ENCODE assay signal across 8 cellular contexts in the genomic region with DNA sequence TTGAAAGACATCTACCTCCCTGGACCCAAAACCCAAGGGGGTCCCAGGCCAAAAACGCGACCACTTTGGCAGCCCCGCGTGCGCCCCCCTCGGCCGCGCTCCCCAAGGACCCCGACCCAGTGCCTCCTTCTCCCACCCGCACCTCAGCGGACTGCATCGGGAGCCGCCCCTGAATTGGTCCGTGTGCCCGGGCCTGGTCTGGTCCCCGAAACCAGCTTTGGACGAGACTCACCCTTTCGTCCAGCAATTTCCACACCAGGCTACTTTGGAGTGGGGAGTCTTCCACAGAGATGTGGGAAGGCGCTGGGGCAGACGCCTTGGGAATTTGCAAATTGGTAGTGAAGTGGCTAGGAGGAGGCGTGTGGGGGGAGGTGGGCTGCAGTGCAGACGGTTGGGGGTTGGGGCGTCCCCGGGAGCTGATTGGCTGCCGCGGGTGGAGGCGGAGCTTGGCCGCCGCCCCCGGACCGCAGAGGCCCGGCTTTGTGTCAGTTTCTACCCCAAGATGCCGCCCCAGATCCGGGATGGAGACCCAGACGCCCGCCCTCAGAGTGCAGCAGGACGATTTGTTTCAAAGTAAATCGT. TPM values are rescaled to one million over a fixed set of nuclear protein-coding genes. Genes with fewer than 3 reads are reported as not detected.
DNase-seq lines count a peak whose midpoint lies in the region; ATAC-seq and TF ChIP-seq lines count a peak whose summit lies in the region.

No MANE protein-coding gene starts in this region.

- H3K27me3 ChIP-seq in OCI-LY3 (ENCODE audit: low read depth, low read length) (no peaks in the 10 kb centered on the region), endodermal cell (ENCODE audit: control insufficient read depth, insufficient read depth, low read length, poor library complexity, severe bottlenecking) (no peaks in the 10 kb centered on the region)

- peak overlapping the region; percentile 78 for H3K4me3 ChIP-seq in OCI-LY3 (ENCODE audit: low read length)
- H3K4me3 ChIP-seq in endodermal cell (ENCODE audit: low read length), result peak overlapping the region; percentile 86

- H4K20me1 ChIP-seq in OCI-LY3 (ENCODE audit: insufficient read depth, low read length), result 0 out of 2 replicates have a peak, but pooled peaks cover 4% of the 10 kb centered on the region

- TF ChIP-seq CTCF in OCI-LY3 (IDR thresholded peaks at IDR 0.05; ENCODE audit: low read depth, low read length) (no peak), endodermal cell (conservative IDR thresholded peaks at IDR 0.05) (no peak)

- H3K27ac Mint-ChIP-seq in endodermal cell, result peak overlapping the region; percentile 77

- DNase-seq in stimulated activated CD4-positive, alpha-beta T cell treated with anti-CD3 and anti-CD28 coated beads, Interleukin-15, amount 100 ng/mL, for 24 hours, result peak; percentile 36
- no peak for DNase-seq in stimulated activated CD4-positive, alpha-beta T cell treated with anti-CD3 and anti-CD28 coated beads, Interleukin-2, amount 100 ng/mL, for 48 hours
- DNase-seq in endodermal cell, result peak; percentile 94
- peak; percentile 84 for DNase-seq in medulla oblongata (ENCODE audit: extremely low spot score)
- DNase-seq in stimulated activated naive CD4-positive, alpha-beta T cell treated with Interleukin-2 at 50 U/mL for 16 hours (lab: John Stamatoyannopoulos, UW), result no peak

- ATAC-seq in HG02884 (IDR thresholded peaks at IDR 0.05; ENCODE audit: unreplicated experiment), result peak; percentile 72

- peak overlapping the region; percentile 63 for H3K4me2 ChIP-seq in OCI-LY3 (ENCODE audit: low read length)

- H2AFZ ChIP-seq in OCI-LY3 (ENCODE audit: low read depth, low read length), result no peak overlapping the region; the same call in 1 of the 2 replicates

- peaks cover 10% of the 10 kb centered on the region for H3K27me3 Mint-ChIP-seq in endodermal cell (ENCODE audit: insufficient read depth)

- no peaks in the 10 kb centered on the region for H3K9me3 ChIP-seq in OCI-LY3 (ENCODE audit: insufficient read depth, low read length)
- H3K9me3 ChIP-seq in endodermal cell (ENCODE audit: control insufficient read depth, low read length), result peaks cover 10% of the 10 kb centered on the region

- H3K4me3 Mint-ChIP-seq in endodermal cell, result peak overlapping the region; percentile 74

- peaks cover 14% of the 10 kb centered on the region for H3K4me1 Mint-ChIP-seq in endodermal cell

- peaks cover 18% of the 10 kb centered on the region for H3K36me3 Mint-ChIP-seq in endodermal cell (ENCODE audit: low read depth)

- H3K9ac ChIP-seq in OCI-LY3 (ENCODE audit: low read length), result peak overlapping the region; percentile 50
- peak overlapping the region; percentile 69 for H3K9ac ChIP-seq in endodermal cell (ENCODE audit: extremely low read depth, low read length, poor library complexity, severe bottlenecking)

- H3K36me3 ChIP-seq in OCI-LY3 (replicated peaks; ENCODE audit: low read depth, low read length) (peaks cover 20% of the 10 kb centered on the region), endodermal cell (ENCODE audit: control insufficient read depth, insufficient read depth, low read length) (peaks cover 15% of the 10 kb centered on the region)

- no peak overlapping the region for H3K27ac ChIP-seq in OCI-LY3 (ENCODE audit: low read length)
- peak overlapping the region; percentile 61 for H3K27ac ChIP-seq in endodermal cell (ENCODE audit: low read depth, low read length)
- H3K27ac ChIP-seq in temporal lobe (ENCODE audit: low read depth, low read length), result peak overlapping the region; percentile 54

- peaks cover 13% of the 10 kb centered on the region for H3K9me3 Mint-ChIP-seq in endodermal cell

- WGBS in endodermal cell (ENCODE audit: insufficient coverage in 1 of 2, insufficient read length in 1 of 2), 2 experiments, result 0 to 2% methylated on average over 11 to 38 of the region's 38 CpGs

- peaks cover 16% of the 10 kb centered on the region for H3K4me1 ChIP-seq in OCI-LY3 (ENCODE audit: low read length)
- peaks cover 6% of the 10 kb centered on the region for H3K4me1 ChIP-seq in endodermal cell (ENCODE audit: control insufficient read depth, insufficient read depth, low read length)

- no peaks in the 10 kb centered on the region for H3K79me2 ChIP-seq in OCI-LY3 (ENCODE audit: low read length)

RNA-seq across cellular contexts. Expression of gene TCAF1, which starts 16.9 kb away (rescaled TPM):
- 100 to 1,000 TPM in 1 of 2 donors, 10 to 100 TPM in 1; 67.7 to 123 TPM for total RNA-seq in endodermal cell
- polyA plus RNA-seq in endodermal cell (2013, experiment 1 of 2), result 79.2 TPM
- 85.0 TPM for polyA plus RNA-seq in endodermal cell (2013, experiment 2 of 2)
- 131 TPM for total RNA-seq in temporal lobe

RNA-seq across cellular contexts. Expression of gene OR2F2, which starts 50.0 kb away (rescaled TPM):
- total RNA-seq in endodermal cell, result not detected
- not detected for polyA plus RNA-seq in endodermal cell (2013, experiment 1 of 2)
- polyA plus RNA-seq in endodermal cell (2013, experiment 2 of 2), result not detected
- total RNA-seq in temporal lobe, result not detected

Comparison
In these comparisons a context has a peak if more than half of its experiments do, and no peak if none do; other contexts are left out.
1. DNase-seq: peak in stimulated activated CD4-positive, alpha-beta T cell treated with anti-CD3 and anti-CD28 coated beads, Interleukin-15, amount 100 ng/mL, for 24 hours (single experiment), endodermal cell (single experiment) and medulla oblongata (single experiment); none in stimulated activated CD4-positive, alpha-beta T cell treated with anti-CD3 and anti-CD28 coated beads, Interleukin-2, amount 100 ng/mL, for 48 hours (0 of 2) and stimulated activated naive CD4-positive, alpha-beta T cell treated with Interleukin-2 at 50 U/mL for 16 hours (single experiment).